15 cellular contexts compared by ENCODE assay signal in genomic region chr2:235623052-235623451, GRCh38.
DNase-seq lines count a peak whose midpoint lies in the region; ATAC-seq lines count a peak whose summit lies in the region.
"Had no signal": no experiment of that assay in that cellular context is flagged by ENCODE, and none has a peak within 500 bp of the region (broad histone marks: within the 10 kb centered on the region; RNA-seq: fewer than 3 reads in every experiment).

No MANE protein-coding gene starts in this region.

- H3K27ac Mint-ChIP-seq in activated CD8-positive, alpha-beta T cell treated with anti-CD3 and anti-CD28 coated beads, Interleukin-2, amount 10 ng/mL, durations not matched to agents 7 days and 5 days, result no peak overlapping the region
- H3K27ac Mint-ChIP-seq: B cell; CD8-positive, alpha-beta memory T cell had no signal

- no peak for ATAC-seq in activated CD8-positive, alpha-beta T cell treated with anti-CD3 and anti-CD28 coated beads, Interleukin-2, amount 10 ng/mL, durations not matched to agents 7 days and 5 days

- no peak overlapping the region for H3K4me3 Mint-ChIP-seq in activated CD8-positive, alpha-beta T cell treated with anti-CD3 and anti-CD28 coated beads, Interleukin-2, amount 10 ng/mL, durations not matched to agents 7 days and 5 days
- H3K4me3 Mint-ChIP-seq: B cell; CD8-positive, alpha-beta memory T cell had no signal

- H3K27me3 Mint-ChIP-seq in activated CD8-positive, alpha-beta T cell treated with anti-CD3 and anti-CD28 coated beads, Interleukin-2, amount 10 ng/mL, durations not matched to agents 7 days and 5 days (ENCODE audit: low read depth), result no peaks in the 10 kb centered on the region

- H3K9me3 Mint-ChIP-seq in activated CD8-positive, alpha-beta T cell treated with anti-CD3 and anti-CD28 coated beads, Interleukin-2, amount 10 ng/mL, durations not matched to agents 7 days and 5 days (ENCODE audit: insufficient read depth), result no peaks in the 10 kb centered on the region
- H3K9me3 Mint-ChIP-seq: CD8-positive, alpha-beta memory T cell had no signal

- no peaks in the 10 kb centered on the region for H3K27me3 ChIP-seq in layer of hippocampus (ENCODE audit: control insufficient read depth, insufficient read depth, low read length)
- H3K27me3 ChIP-seq: BLaER1 treated with 17β-estradiol and CSF1 and Interleukin-3, amounts not matched to agents 10 nM and 100 nM had no signal

- CTCF ChIA-PET in activated CD8-positive, alpha-beta T cell treated with anti-CD3 and anti-CD28 coated beads, Interleukin-2, amount 10 ng/mL, durations not matched to agents 7 days and 5 days (lab: Charles Lee), result no interaction called here

- no peaks in the 10 kb centered on the region for H3K36me3 Mint-ChIP-seq in activated CD8-positive, alpha-beta T cell treated with anti-CD3 and anti-CD28 coated beads, Interleukin-2, amount 10 ng/mL, durations not matched to agents 7 days and 5 days (ENCODE audit: low read depth)
- H3K36me3 Mint-ChIP-seq: CD8-positive, alpha-beta memory T cell had no signal

- no peaks in the 10 kb centered on the region for H3K4me1 Mint-ChIP-seq in activated CD8-positive, alpha-beta T cell treated with anti-CD3 and anti-CD28 coated beads, Interleukin-2, amount 10 ng/mL, durations not matched to agents 7 days and 5 days (ENCODE audit: low read depth)
- H3K4me1 Mint-ChIP-seq: B cell; CD8-positive, alpha-beta memory T cell had no signal

- DNase-seq in NCI-H69 (lab: John Stamatoyannopoulos, UW) (peak; percentile 59), caudate nucleus (lab: John Stamatoyannopoulos, UW) (no peak), EL (no peak), HT-29 (ENCODE audit: low spot score) (no peak)
- no peak for DNase-seq in activated CD8-positive, alpha-beta T cell treated with anti-CD3 and anti-CD28 coated beads, Interleukin-2, amount 10 ng/mL, durations not matched to agents 7 days and 5 days
- DNase-seq: CD8-positive, alpha-beta memory T cell; COR-L47; DMS 273 treated with DMSO at 0.1 percent for 48 hours; DMS53; DND-41; GM23248 had no signal

- POLR2A ChIA-PET in activated CD8-positive, alpha-beta T cell treated with anti-CD3 and anti-CD28 coated beads, Interleukin-2, amount 10 ng/mL, durations not matched to agents 7 days and 5 days (lab: Charles Lee), result no interaction called here

- peak overlapping the region; percentile 67 for H3K27ac ChIP-seq in caudate nucleus (ENCODE audit: low read depth, low read length)
- H3K27ac ChIP-seq in layer of hippocampus (ENCODE audit: low read depth, low read length), result peak overlapping the region; percentile 58
- peak overlapping the region; percentile 85 for H3K27ac ChIP-seq in temporal lobe (ENCODE audit: low read depth, low read length)
- H3K27ac ChIP-seq: BLaER1 treated with 17β-estradiol and CSF1 and Interleukin-3, amounts not matched to agents 10 nM and 100 nM; GM23248 had no signal
